ENCODE assay signal across 11 cellular contexts in genomic region chr4:120446051-120446567, GRCh38.
DNase-seq lines count a peak whose midpoint lies in the region; ATAC-seq and TF ChIP-seq lines count a peak whose summit lies in the region.
"Had no signal": no experiment of that assay in that cellular context is flagged by ENCODE, and none has a peak within 500 bp of the region (broad histone marks: within the 10 kb centered on the region; RNA-seq: fewer than 3 reads in every experiment).

No MANE protein-coding gene starts in this region.

- no peak overlapping the region for H3K4me3 ChIP-seq in left ventricle myocardium inferior
- H3K4me3 ChIP-seq: heart left ventricle, Peyer's patch had no signal

- no peak for DNase-seq in NCI-H1417 (lab: John Stamatoyannopoulos, UW)
- no peak for DNase-seq in left ventricle myocardium inferior
- DNase-seq in NCI-H774 (lab: John Stamatoyannopoulos, UW) = no peak
- DNase-seq in HEK293T (ENCODE audit: extremely low spot score) = no peak
- DNase-seq: heart left ventricle, HFFc6, Peyer's patch had no signal

- ATAC-seq in GM18499 (IDR thresholded peaks at IDR 0.05; ENCODE audit: insufficient read depth, unreplicated experiment) (peak; percentile 91), GM19455 (IDR thresholded peaks at IDR 0.05; ENCODE audit: unreplicated experiment) (peak; percentile 98), HG02885 (IDR thresholded peaks at IDR 0.05; ENCODE audit: poor library complexity, unreplicated experiment) (peak; percentile 88), HG03571 (IDR thresholded peaks at IDR 0.05; ENCODE audit: unreplicated experiment) (peak; percentile 48)
- ATAC-seq: heart left ventricle had no signal

- no peak for TF ChIP-seq CTCF in left ventricle myocardium inferior (IDR thresholded peaks at IDR 0.05; ENCODE audit: borderline replicate concordance)

- H3K27ac ChIP-seq in left ventricle myocardium inferior (replicated peaks) = no peak overlapping the region
- H3K27ac ChIP-seq: heart left ventricle, Peyer's patch had no signal

- CTCF ChIA-PET in HEK293T (lab: Yijun Ruan, JAX) = no interaction called here

- no peaks in the 10 kb centered on the region for H3K36me3 ChIP-seq in left ventricle myocardium inferior
- H3K36me3 ChIP-seq: heart left ventricle, Peyer's patch had no signal

- no peaks in the 10 kb centered on the region for H3K27me3 ChIP-seq in left ventricle myocardium inferior (ENCODE audit: low read depth)
- H3K27me3 ChIP-seq: heart left ventricle, Peyer's patch had no signal

- POLR2A ChIA-PET in HEK293T (lab: Yijun Ruan, JAX) = no interaction called here

- no peaks in the 10 kb centered on the region for H3K9me3 ChIP-seq in left ventricle myocardium inferior (replicated peaks)
- H3K9me3 ChIP-seq: heart left ventricle, Peyer's patch had no signal

- intact Hi-C loops in left ventricle myocardium inferior (cut with micrococcal nuclease) = no loop called here

- H3K4me1 ChIP-seq in left ventricle myocardium inferior = no peaks in the 10 kb centered on the region
- H3K4me1 ChIP-seq: Peyer's patch had no signal

TF ChIP-seq in HEK293T, 16 proteins besides CTCF, POLR2A, EP300 and RAD21:
- no peak for TF ChIP-seq FOXM1 (IDR thresholded peaks at IDR 0.05; ENCODE audit: borderline replicate concordance)
- no peak for TF ChIP-seq NFRKB (IDR thresholded peaks at IDR 0.05)
- TF ChIP-seq FOXK2 (IDR thresholded peaks at IDR 0.05) = no peak

Comparison
In these comparisons a context has a peak if more than half of its experiments do, and no peak if none do; other contexts are left out.
1. ATAC-seq: peak in every context shown above with its lines; median percentile 98 in GM19455; 91 in GM18499; 88 in HG02885; 48 in HG03571.